In genomic region chr6:11200356-11200755, GRCh38 we compare ENCODE assay signal across 16 cellular contexts. TPM values are rescaled to one million over a fixed set of nuclear protein-coding genes. Genes with fewer than 3 reads are reported as not detected.
DNase-seq lines count a peak whose midpoint lies in the region; ATAC-seq and TF ChIP-seq lines count a peak whose summit lies in the region.
"Had no signal": no experiment of that assay in that cellular context is flagged by ENCODE, and none has a peak within 500 bp of the region (broad histone marks: within the 10 kb centered on the region; RNA-seq: fewer than 3 reads in every experiment).

No MANE protein-coding gene starts in this region.

- no peak for ATAC-seq in heart left ventricle
- no peak for ATAC-seq in HG02870 (IDR thresholded peaks at IDR 0.05; ENCODE audit: unreplicated experiment)

- peak overlapping the region in 2 of 5 donors; percentile 12 to 22 for H3K4me3 Mint-ChIP-seq in immature natural killer cell

- H3K4me1 Mint-ChIP-seq in immature natural killer cell = peaks cover 96% of the 10 kb centered on the region in 2 donors

- H3K4me1 ChIP-seq in left ventricle myocardium inferior (peaks cover 99% of the 10 kb centered on the region), heart left ventricle (peaks cover 0 to 85% (median 54%) of the 10 kb centered on the region in 12 donors), SK-N-SH (ENCODE audit: control insufficient read depth in 1 of 2, insufficient read depth in 2 of 2, low read depth in 1 of 2, low read length in 1 of 2) (peaks cover 31 to 54% of the 10 kb centered on the region in 2 experiments; a peak in 3 of 4 replicates), testis (peaks cover 41% of the 10 kb centered on the region), tibial nerve (peaks cover 0 to 76% (median 43%) of the 10 kb centered on the region in 4 donors)

- no peak overlapping the region for H3K4me2 ChIP-seq in SK-N-SH

- intact Hi-C loops in left ventricle myocardium inferior (cut with micrococcal nuclease) = no loop called here
- intact Hi-C loops in heart left ventricle (cut with DNase I) = no loop called here
- intact Hi-C loops in testis (cut with DNase I; ENCODE audit: low total_unique reads) = no loop called here

- H3K9me3 ChIP-seq in left ventricle myocardium inferior (replicated peaks) = no peaks in the 10 kb centered on the region
- no peaks in the 10 kb centered on the region for H3K9me3 ChIP-seq in heart left ventricle
- no peaks in the 10 kb centered on the region for H3K9me3 ChIP-seq in SK-N-SH
- H3K9me3 ChIP-seq in testis = no peaks in the 10 kb centered on the region
- H3K9me3 ChIP-seq in tibial nerve = no peaks in the 10 kb centered on the region
- H3K9me3 ChIP-seq: right atrium auricular region had no signal

- peaks cover 1 to 2% (median 2%) of the 10 kb centered on the region in 3 donors for H3K27me3 Mint-ChIP-seq in immature natural killer cell (ENCODE audit: low read depth in 3 of 3)

- TF ChIP-seq POLR2A in heart left ventricle (IDR thresholded peaks at IDR 0.05) (no peak), testis (IDR thresholded peaks at IDR 0.05) (no peak), tibial nerve (IDR thresholded peaks at IDR 0.05) (no peak)

- peaks cover 32% of the 10 kb centered on the region for H3F3A ChIP-seq in SK-N-SH (replicated peaks; ENCODE audit: insufficient read depth)

- TF ChIP-seq EP300 in SK-N-SH (IDR thresholded peaks at IDR 0.05; ENCODE audit: borderline replicate concordance in 1 of 2, low read depth in 1 of 2, low read length in 1 of 2) (peak in 1 of 2 experiments; percentile 25; a peak in 1 of 4 replicates), tibial nerve (IDR thresholded peaks at IDR 0.05) (no peak)

- peaks cover 26 to 35% (median 33%) of the 10 kb centered on the region in 3 donors for H3K36me3 Mint-ChIP-seq in immature natural killer cell

- no peak for TF ChIP-seq RAD21 in SK-N-SH (IDR thresholded peaks at IDR 0.05; ENCODE audit: low read length)

- H3K79me2 ChIP-seq in SK-N-SH (ENCODE audit: insufficient read depth) = peaks cover 84% of the 10 kb centered on the region

- no peaks in the 10 kb centered on the region for H4K20me1 ChIP-seq in SK-N-SH (ENCODE audit: insufficient read depth)

- DNase-seq in left ventricle myocardium inferior (no peak), heart left ventricle (no peak), SK-N-SH (no peak), immature natural killer cell (no peak), testis (no peak), tibial nerve (ENCODE audit: low spot score in 2 of 2) (no peak), COLO668 (lab: John Stamatoyannopoulos, UW; ENCODE audit: unreplicated experiment) (no peak)
- DNase-seq: activated CD4-positive, alpha-beta T cell treated with anti-CD3 and anti-CD28 coated beads for 48 hours; AML-193; anterior cingulate cortex; NCI-H1048; stimulated activated CD4-positive, alpha-beta T cell treated with anti-CD3 and anti-CD28 coated beads, Interleukin-2, amount 100 ng/mL, for 48 hours; stimulated activated CD8-positive, alpha-beta memory T cell treated with anti-CD3 and anti-CD28 coated beads, Interleukin-4, amount 100 ng/mL, for 48 hours; T1000 had no signal

- WGBS in heart left ventricle, 4 donors = 94 to 100% (median 95%) methylated on average over 1 of the region's 1 CpG
- 38% methylated on average over 1 of the region's 1 CpG for WGBS in SK-N-SH (ENCODE audit: low lambda C conversion rate)
- WGBS in testis, 2 donors = 76 to 84% methylated on average over 1 of the region's 1 CpG
- 85 to 92% methylated on average over 1 of the region's 1 CpG for WGBS in tibial nerve, 2 donors

- H3K27ac Mint-ChIP-seq in immature natural killer cell = peak overlapping the region; percentile 79 to 98 (median 88)

- H3K9me3 Mint-ChIP-seq in immature natural killer cell = no peaks in the 10 kb centered on the region

- H3K9me2 ChIP-seq in SK-N-SH = no peaks in the 10 kb centered on the region

- no peak overlapping the region for H2AFZ ChIP-seq in SK-N-SH (ENCODE audit: low read depth)

- TF ChIP-seq CTCF in left ventricle myocardium inferior (IDR thresholded peaks at IDR 0.05; ENCODE audit: borderline replicate concordance) = no peak
- no peak for TF ChIP-seq CTCF in heart left ventricle (IDR thresholded peaks at IDR 0.05)
- no peak for TF ChIP-seq CTCF in SK-N-SH (IDR thresholded peaks at IDR 0.05)
- no peak for TF ChIP-seq CTCF in testis (IDR thresholded peaks at IDR 0.05)
- no peak for TF ChIP-seq CTCF in tibial nerve (IDR thresholded peaks at IDR 0.05)

- H3K4me3 ChIP-seq in left ventricle myocardium inferior = no peak overlapping the region
- H3K4me3 ChIP-seq in heart left ventricle = no peak overlapping the region
- H3K4me3 ChIP-seq in SK-N-SH (ENCODE audit: low read depth in 2 of 2, low read length in 1 of 2) = no peak overlapping the region
- H3K4me3 ChIP-seq in testis = no peak overlapping the region
- H3K4me3 ChIP-seq in tibial nerve = no peak overlapping the region
- H3K4me3 ChIP-seq: right atrium auricular region had no signal

- H3K27me3 ChIP-seq in left ventricle myocardium inferior (ENCODE audit: low read depth) (no peaks in the 10 kb centered on the region), heart left ventricle (no peaks in the 10 kb centered on the region), SK-N-SH (ENCODE audit: insufficient read depth) (no peaks in the 10 kb centered on the region), testis (no peaks in the 10 kb centered on the region), tibial nerve (no peaks in the 10 kb centered on the region)
- H3K27me3 ChIP-seq: right atrium auricular region had no signal

- H3K9ac ChIP-seq in SK-N-SH = peak overlapping the region; percentile 39; the same call in 1 of the 2 replicates

- H3K36me3 ChIP-seq in left ventricle myocardium inferior (peaks cover 30% of the 10 kb centered on the region), heart left ventricle (peaks cover 0 to 46% (median 24%) of the 10 kb centered on the region in 9 donors), SK-N-SH (replicated peaks in 1 of 2; ENCODE audit: control insufficient read depth in 1 of 2, insufficient read depth in 2 of 2, low read length in 1 of 2) (peaks cover 4 to 11% of the 10 kb centered on the region in 2 experiments), testis (ENCODE audit: low read depth, missing control alignments) (no peaks in the 10 kb centered on the region), tibial nerve (peaks cover 0 to 7% (median 0%) of the 10 kb centered on the region in 3 donors)

- H3K27ac ChIP-seq in left ventricle myocardium inferior (replicated peaks) (peak overlapping the region; percentile 5), heart left ventricle (peak overlapping the region in 2 of 12 donors; percentile 4 to 18), SK-N-SH (ENCODE audit: low read depth in 2 of 2, low read length in 1 of 2) (peak overlapping the region; percentile 50 to 75), testis (peak overlapping the region; percentile 51 to 58), tibial nerve (peak overlapping the region in 2 of 4 donors; percentile 31 to 90)

- POLR2A ChIA-PET in SK-N-SH (lab: Yijun Ruan, JAX) = no interaction called here

- CTCF ChIA-PET in SK-N-SH (lab: Yijun Ruan, JAX) = interaction anchor here (0.8 to 1.9 kb wide), 3 partner anchors 12 to 28 kb away, joined by 3 to 5 read pairs (median 3); no protein-coding TSS in a partner anchor

TF ChIP-seq in SK-N-SH, 30 proteins besides CTCF, POLR2A, EP300 and RAD21 (continues in another document):
- TF ChIP-seq TCF12 (IDR thresholded peaks at IDR 0.05) = peak; percentile 75
- TF ChIP-seq IRF3 (IDR thresholded peaks at IDR 0.05; ENCODE audit: low read depth, low read length) = no peak
- TF ChIP-seq NFIC (IDR thresholded peaks at IDR 0.05; ENCODE audit: borderline replicate concordance) = no peak
- TF ChIP-seq SIN3A (IDR thresholded peaks at IDR 0.05; ENCODE audit: borderline replicate concordance, low read depth, low read length) = no peak
- TF ChIP-seq NRF1 (IDR thresholded peaks at IDR 0.05; ENCODE audit: low read depth, low read length) = no peak
- 0 out of 2 replicates have a peak, but pooled peaks have one; percentile 28 for TF ChIP-seq TEAD4 (IDR thresholded peaks at IDR 0.05; ENCODE audit: borderline replicate concordance, insufficient read depth)
- TF ChIP-seq SMC3 (IDR thresholded peaks at IDR 0.05; ENCODE audit: low read depth, low read length) = no peak
- TF ChIP-seq RCOR1 (IDR thresholded peaks at IDR 0.05; ENCODE audit: low read length) = no peak

RNA-seq across cellular contexts. Expression of gene NEDD9, which starts 32.1 kb away (rescaled TPM):
- 28.1 TPM for total RNA-seq in left ventricle myocardium inferior
- 10 to 100 TPM; 10.2 to 55.7 (median 20.9) TPM for total RNA-seq in heart left ventricle
- 10 to 100 TPM; 13.4 to 21.2 TPM for polyA plus RNA-seq in heart left ventricle
- 7.4 and 9.9 TPM in 2 replicates for polyA plus RNA-seq in SK-N-SH (2012; rRNA removed)
- 6.1 and 6.8 TPM in 2 replicates for polyA plus RNA-seq in SK-N-SH (2012; cell fraction: cytosol; rRNA removed)
- polyA plus RNA-seq in SK-N-SH (2012; cell fraction: nucleus; rRNA removed) = 12.2 and 22.1 TPM in 2 replicates
- polyA plus RNA-seq in immature natural killer cell = 10 to 100 TPM; 26.2 to 73.6 (median 27.6) TPM
- 10 to 100 TPM; 31.8 to 67.0 TPM for total RNA-seq in testis
- polyA plus RNA-seq in testis (ENCODE audit: insufficient read depth, low read depth, low replicate concordance) = 21.0 TPM
- 100 to 1,000 TPM; 107 to 205 (median 130) TPM for total RNA-seq in tibial nerve
